23 cellular contexts compared by ENCODE assay signal in the genomic region with DNA sequence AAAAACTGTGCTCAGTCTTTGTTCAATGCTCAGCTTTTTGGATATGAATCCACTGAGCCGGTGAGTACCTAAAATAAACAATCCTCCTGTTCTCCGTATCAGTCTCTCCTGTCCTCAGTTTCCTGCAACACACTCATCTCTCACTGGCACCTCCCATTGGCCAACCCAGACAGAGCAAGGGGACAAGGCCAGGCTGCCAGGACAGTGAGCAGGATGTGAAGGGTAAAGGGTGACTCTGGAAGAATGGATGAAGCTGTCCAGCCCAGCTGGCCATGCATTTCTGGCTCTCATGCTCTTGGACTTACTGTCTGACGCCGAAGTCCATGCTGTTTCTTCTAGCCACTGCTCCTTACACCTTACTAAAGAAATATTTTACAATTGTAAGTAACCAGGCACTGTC. TPM values are rescaled to one million over a fixed set of nuclear protein-coding genes. Genes with fewer than 3 reads are reported as not detected.
DNase-seq lines count a peak whose midpoint lies in the region; ATAC-seq, FAIRE-seq and TF ChIP-seq lines count a peak whose summit lies in the region.
"Had no signal": no experiment of that assay in that cellular context is flagged by ENCODE, and none has a peak within 500 bp of the region (broad histone marks: within the 10 kb centered on the region; RNA-seq: fewer than 3 reads in every experiment).

No MANE protein-coding gene starts in this region.

- no peaks in the 10 kb centered on the region for H3K9me1 ChIP-seq in endothelial cell of umbilical vein (replicated peaks; ENCODE audit: control insufficient read depth, extremely low read depth, insufficient read depth, low read length)

- no peaks in the 10 kb centered on the region for H3K79me2 ChIP-seq in endothelial cell of umbilical vein (ENCODE audit: control insufficient read depth, insufficient read depth, low read length)

- no peak for TF ChIP-seq CTCF in right atrium auricular region (IDR thresholded peaks at IDR 0.05)
- no peak for TF ChIP-seq CTCF in endothelial cell of umbilical vein (IDR thresholded peaks at IDR 0.05; ENCODE audit: extremely low read depth in 1 of 2, insufficient read depth in 1 of 2, low read depth in 1 of 2, low read length in 2 of 2)
- TF ChIP-seq CTCF in type B pancreatic cell (conservative IDR thresholded peaks at IDR 0.05): no peak
- no peak for TF ChIP-seq CTCF in WERI-Rb-1 (IDR thresholded peaks at IDR 0.05; ENCODE audit: low read depth, low read length)

- no TSS peak for BruUV-seq in endothelial cell of umbilical vein (replicated peaks; lab: Mats Ljungman, UMichigan)

- TF ChIP-seq POLR2A in endothelial cell of umbilical vein (IDR thresholded peaks at IDR 0.05; ENCODE audit: low read depth, low read length): no peak

- no peaks in the 10 kb centered on the region for H3K9me3 ChIP-seq in right atrium auricular region
- H3K9me3 ChIP-seq in endothelial cell of umbilical vein (replicated peaks; ENCODE audit: control insufficient read depth, insufficient read depth, low read length): no peaks in the 10 kb centered on the region
- no peaks in the 10 kb centered on the region for H3K9me3 ChIP-seq in mesodermal cell (ENCODE audit: control insufficient read depth, low read length)
- H3K9me3 ChIP-seq in WERI-Rb-1 (ENCODE audit: severe bottlenecking): no peaks in the 10 kb centered on the region
- H3K9me3 ChIP-seq: vagina had no signal

- CTCF ChIA-PET in endothelial cell of umbilical vein (lab: Charles Lee): no interaction called here

- dilution Hi-C loops in endothelial cell of umbilical vein (cut with MboI; ENCODE audit: extremely low pct_ligation_motif_present, low sequenced_read_pairs): no loop called here

- DNase-seq in Right ventricle myocardium inferior (ENCODE audit: missing footprints) (no peak), right atrium auricular region (ENCODE audit: low spot score) (no peak), endothelial cell of umbilical vein (ENCODE audit: low read depth, low spot score) (peak; percentile 53), type B pancreatic cell (ENCODE audit: extremely low spot score, unreplicated experiment) (no peak), SHP77 (lab: John Stamatoyannopoulos, UW) (no peak), WERI-Rb-1 (no peak)
- DNase-seq: activated CD4-positive, alpha-beta T cell treated with anti-CD3 and anti-CD28 coated beads for 48 hours; activated naive CD8-positive, alpha-beta T cell treated with anti-CD3 and anti-CD28 coated beads, Interleukin-2, amount 10 ng/mL, durations not matched to agents 7 days and 5 days; C1 segment of cervical spinal cord; kidney glomerular epithelial cell; midbrain; NCI-H146; NCI-H2171 treated with DMSO at 0.1 percent for 48 hours; NCI-H526; stimulated activated CD4-positive, alpha-beta T cell treated with anti-CD3 and anti-CD28 coated beads, Interleukin-15, amount 100 ng/mL, for 24 hours; T-cell had no signal

- peak overlapping the region; percentile 1 for H3K27ac Mint-ChIP-seq in type B pancreatic cell
- H3K27ac Mint-ChIP-seq: activated naive CD8-positive, alpha-beta T cell treated with anti-CD3 and anti-CD28 coated beads, Interleukin-2, amount 10 ng/mL, durations not matched to agents 7 days and 5 days; T-cell had no signal

- no peak overlapping the region for H2AFZ ChIP-seq in endothelial cell of umbilical vein (ENCODE audit: low read depth, low read length)

- ATAC-seq in Right ventricle myocardium inferior (peak; percentile 6), HG02852 (IDR thresholded peaks at IDR 0.05; ENCODE audit: unreplicated experiment) (no peak)
- ATAC-seq: T-cell had no signal

- H3K4me3 ChIP-seq in right atrium auricular region (no peak overlapping the region), endothelial cell of umbilical vein (replicated peaks in 1 of 3; ENCODE audit: insufficient read depth in 1 of 3, low read depth in 1 of 3, low read length in 3 of 3) (no peak overlapping the region), mesodermal cell (ENCODE audit: extremely low read depth, insufficient read depth, low read length, poor library complexity, severe bottlenecking) (no peak overlapping the region), WERI-Rb-1 (ENCODE audit: low read depth, low read length) (no peak overlapping the region)
- H3K4me3 ChIP-seq: vagina had no signal

- H3K27me3 ChIP-seq in right atrium auricular region (no peaks in the 10 kb centered on the region), endothelial cell of umbilical vein (ENCODE audit: control insufficient read depth in 2 of 2, insufficient read depth in 2 of 2, low read length in 2 of 2) (peaks cover 0 to 3% of the 10 kb centered on the region in 2 experiments), WERI-Rb-1 (ENCODE audit: insufficient read depth, low read depth, severe bottlenecking) (no peaks in the 10 kb centered on the region)
- H3K27me3 ChIP-seq: vagina had no signal

- peak; percentile 35 for FAIRE-seq in endothelial cell of umbilical vein (lab: Jason Lieb, UNC)
- FAIRE-seq: D721Med, frontal cortex had no signal

- no peak overlapping the region for H3K4me3 Mint-ChIP-seq in type B pancreatic cell
- H3K4me3 Mint-ChIP-seq: activated naive CD8-positive, alpha-beta T cell treated with anti-CD3 and anti-CD28 coated beads, Interleukin-2, amount 10 ng/mL, durations not matched to agents 7 days and 5 days; T-cell had no signal

- H3K36me3 ChIP-seq in right atrium auricular region (no peaks in the 10 kb centered on the region), endothelial cell of umbilical vein (ENCODE audit: control insufficient read depth in 2 of 2, extremely low read depth in 1 of 2, insufficient read depth in 2 of 2, low read length in 2 of 2) (no peaks in the 10 kb centered on the region), mesodermal cell (ENCODE audit: control insufficient read depth, insufficient read depth, low read length) (no peaks in the 10 kb centered on the region), WERI-Rb-1 (no peaks in the 10 kb centered on the region)
- H3K36me3 ChIP-seq: vagina had no signal

- intact Hi-C loops in Right ventricle myocardium inferior (cut with DNase I) (loop anchor here (5.0 kb wide), 1 partner anchor 72 kb away; a partner anchor contains a TSS), endothelial cell of umbilical vein (cut with micrococcal nuclease) (loop anchor here (5.0 to 10.0 kb wide), 2 partner anchors 107 to 304 kb away; a partner anchor contains a TSS)

- H3K9ac ChIP-seq in endothelial cell of umbilical vein (replicated peaks; ENCODE audit: extremely low read depth, insufficient read depth, low read length): no peak overlapping the region

- peaks cover 0 to 36% of the 10 kb centered on the region in 2 donors for H3K4me1 ChIP-seq in right atrium auricular region
- peaks cover 8% of the 10 kb centered on the region for H3K4me1 ChIP-seq in endothelial cell of umbilical vein (ENCODE audit: control insufficient read depth, extremely low read depth, insufficient read depth, low read length)
- peaks cover 12% of the 10 kb centered on the region for H3K4me1 ChIP-seq in mesodermal cell (ENCODE audit: control insufficient read depth, insufficient read depth, low read length, poor library complexity, severe bottlenecking)
- H3K4me1 ChIP-seq: vagina had no signal

- H3K4me1 Mint-ChIP-seq in type B pancreatic cell (ENCODE audit: unreplicated experiment): peaks cover 36% of the 10 kb centered on the region
- H3K4me1 Mint-ChIP-seq: activated naive CD8-positive, alpha-beta T cell treated with anti-CD3 and anti-CD28 coated beads, Interleukin-2, amount 10 ng/mL, durations not matched to agents 7 days and 5 days had no signal

- H3K27ac ChIP-seq in right atrium auricular region: peak overlapping the region in 1 of 2 donors; percentile 48
- no peak overlapping the region for H3K27ac ChIP-seq in endothelial cell of umbilical vein (ENCODE audit: insufficient read depth, low read depth, low read length)
- H3K27ac ChIP-seq in mesodermal cell (ENCODE audit: low read depth, low read length, severe bottlenecking): peak overlapping the region; percentile 37
- no peak overlapping the region for H3K27ac ChIP-seq in WERI-Rb-1
- H3K27ac ChIP-seq: vagina had no signal

- H4K20me1 ChIP-seq in endothelial cell of umbilical vein (replicated peaks; ENCODE audit: control insufficient read depth, extremely low read depth, insufficient read depth, low read length): no peaks in the 10 kb centered on the region

- H3K9me3 Mint-ChIP-seq in type B pancreatic cell: no peaks in the 10 kb centered on the region
- H3K9me3 Mint-ChIP-seq: activated naive CD8-positive, alpha-beta T cell treated with anti-CD3 and anti-CD28 coated beads, Interleukin-2, amount 10 ng/mL, durations not matched to agents 7 days and 5 days had no signal

- no peak overlapping the region for H3K4me2 ChIP-seq in endothelial cell of umbilical vein (ENCODE audit: insufficient read depth, low read length)

- peaks cover 7% of the 10 kb centered on the region for H3K27me3 Mint-ChIP-seq in type B pancreatic cell

- 92 to 95% methylated on average over 3 to 4 of the region's 4 CpGs for WGBS in mesodermal cell (ENCODE audit: insufficient coverage in 2 of 2), 2 experiments

- POLR2A ChIA-PET in endothelial cell of umbilical vein (lab: Charles Lee): no interaction called here

- no peaks in the 10 kb centered on the region for H3K36me3 Mint-ChIP-seq in type B pancreatic cell
- H3K36me3 Mint-ChIP-seq: activated naive CD8-positive, alpha-beta T cell treated with anti-CD3 and anti-CD28 coated beads, Interleukin-2, amount 10 ng/mL, durations not matched to agents 7 days and 5 days; T-cell had no signal

TF ChIP-seq in endothelial cell of umbilical vein, 7 proteins besides CTCF, POLR2A, EP300 and RAD21 (continues in another document):
- TF ChIP-seq POLR2AphosphoS5 (IDR thresholded peaks at IDR 0.05; ENCODE audit: insufficient read depth, low read depth, low read length) (no peak), EZH2 (IDR thresholded peaks at IDR 0.05; ENCODE audit: borderline replicate concordance, low read depth, low read length, severe bottlenecking) (no peak)
- TF ChIP-seq, protein P1, sequence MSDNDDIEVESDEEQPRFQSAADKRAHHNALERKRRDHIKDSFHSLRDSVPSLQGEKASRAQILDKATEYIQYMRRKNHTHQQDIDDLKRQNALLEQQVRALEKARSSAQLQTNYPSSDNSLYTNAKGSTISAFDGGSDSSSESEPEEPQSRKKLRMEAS (IDR thresholded peaks at IDR 0.05; ENCODE audit: insufficient read depth, insufficient read length): no peak

RNA-seq across cellular contexts. Expression of a gene that starts 16.2 kb away (rescaled TPM):
- total RNA-seq in Right ventricle myocardium inferior (1.0 TPM), right atrium auricular region (under 1 TPM; 0.59 to 0.82 TPM), endothelial cell of umbilical vein (0.44 TPM in 1 of 2 replicates, not detected in the other), type B pancreatic cell (ENCODE audit: low replicate concordance) (0.45 and 1.4 TPM in 2 replicates)
- polyA plus RNA-seq in endothelial cell of umbilical vein: not detected in 2 replicates
- not detected in 2 replicates for polyA plus RNA-seq in endothelial cell of umbilical vein (2011; cell fraction: cytosol; rRNA removed)
- polyA plus RNA-seq in endothelial cell of umbilical vein (2011; cell fraction: nucleus; rRNA removed): 0.07 TPM in 1 of 2 replicates, not detected in the other
- not detected in 2 replicates for polyA plus RNA-seq in endothelial cell of umbilical vein (2012)
- polyA minus RNA-seq in endothelial cell of umbilical vein: not detected in 2 replicates
- polyA minus RNA-seq in endothelial cell of umbilical vein (2011; cell fraction: cytosol; rRNA and poly(A)+ RNA removed): 0.92 TPM
- 0.38 TPM in 1 of 2 replicates, not detected in the other for polyA minus RNA-seq in endothelial cell of umbilical vein (2011; cell fraction: nucleus; rRNA and poly(A)+ RNA removed)
- 2.2 TPM for polyA plus RNA-seq in mesodermal cell (2013, experiment 1 of 2)
- polyA plus RNA-seq in mesodermal cell (2013, experiment 2 of 2): 1.1 TPM
- total RNA-seq: activated naive CD8-positive, alpha-beta T cell treated with anti-CD3 and anti-CD28 coated beads, Interleukin-2, amount 10 ng/mL, durations not matched to agents 7 days and 5 days; dermis blood vessel endothelial cell; epithelial cell of proximal tubule; vagina had no signal
